8 cellular contexts compared by ENCODE assay signal in genomic region chr1:115642168-115643072, GRCh38. TPM values are rescaled to one million over a fixed set of nuclear protein-coding genes. Genes with fewer than 3 reads are reported as not detected.
DNase-seq lines count a peak whose midpoint lies in the region; ATAC-seq lines count a peak whose summit lies in the region.

No MANE protein-coding gene starts in this region.

- no peaks in the 10 kb centered on the region for H3K36me3 ChIP-seq in H7 (replicated peaks; ENCODE audit: control insufficient read depth, insufficient read depth, low read length)
- no peaks in the 10 kb centered on the region for H3K36me3 ChIP-seq in subcutaneous abdominal adipose tissue (ENCODE audit: control insufficient read depth in 5 of 5, insufficient read depth in 5 of 5, low read length in 5 of 5)

- peak; percentile 44 to 55 (median 46) for ATAC-seq in T-cell (replicated peaks in 1 of 4)
- peak; percentile 60 for ATAC-seq in memory B cell (ENCODE audit: low read depth)

- H3K4me1 Mint-ChIP-seq in activated CD4-positive, alpha-beta T cell treated with anti-CD3 and anti-CD28 coated beads, Interleukin-2, amount 10 ng/mL, durations not matched to agents 24 days and 14 days = peaks cover 19% of the 10 kb centered on the region
- H3K4me1 Mint-ChIP-seq in T-cell = peaks cover 0 to 14% (median 14%) of the 10 kb centered on the region in 3 donors
- peaks cover 7% of the 10 kb centered on the region for H3K4me1 Mint-ChIP-seq in memory B cell

- H3K36me3 Mint-ChIP-seq in activated CD4-positive, alpha-beta T cell treated with anti-CD3 and anti-CD28 coated beads, Interleukin-2, amount 10 ng/mL, durations not matched to agents 24 days and 14 days (ENCODE audit: low read depth) = peaks cover 7% of the 10 kb centered on the region
- H3K36me3 Mint-ChIP-seq in T-cell (no peaks in the 10 kb centered on the region), memory B cell (peaks cover 4% of the 10 kb centered on the region)

- peaks cover 0 to 15% (median 11%) of the 10 kb centered on the region in 5 donors for H3K4me1 ChIP-seq in subcutaneous abdominal adipose tissue (ENCODE audit: control insufficient read depth in 5 of 5, insufficient read depth in 5 of 5, low read length in 5 of 5)

- intact Hi-C loops in activated CD4-positive, alpha-beta T cell treated with anti-CD3 and anti-CD28 coated beads, Interleukin-2, amount 10 ng/mL, durations not matched to agents 24 days and 14 days (cut with micrococcal nuclease) = loop anchor here (5.0 to 10.0 kb wide), 3 partner anchors 35 to 888 kb away; partner anchors contain the start of gene CSDE1

- peak; percentile 82 for DNase-seq in activated CD4-positive, alpha-beta T cell treated with anti-CD3 and anti-CD28 coated beads, Interleukin-2, amount 10 ng/mL, durations not matched to agents 24 days and 14 days
- no peak for DNase-seq in activated CD4-positive, alpha-beta T cell treated with anti-CD3 and anti-CD28 coated beads for 4 hours
- DNase-seq in H7 (peak; percentile 77), KG1 (lab: John Stamatoyannopoulos, UW) (peak; percentile 39), T-cell (peak in 17 of 34 experiments; percentile 4 to 40 (median 11)), ecto neural progenitor cell (ENCODE audit: low spot score) (peak; percentile 70), memory B cell (ENCODE audit: low spot score in 2 of 2) (peak in 1 of 2 donors; percentile 20)

- POLR2A ChIA-PET in T-cell (lab: Charles Lee) = no interaction called here

- no peak overlapping the region for H3K27ac ChIP-seq in subcutaneous abdominal adipose tissue (ENCODE audit: low read depth, low read length)

- peak overlapping the region; percentile 87 for H3K4me3 Mint-ChIP-seq in activated CD4-positive, alpha-beta T cell treated with anti-CD3 and anti-CD28 coated beads, Interleukin-2, amount 10 ng/mL, durations not matched to agents 24 days and 14 days
- peak overlapping the region; percentile 76 to 78 (median 77) for H3K4me3 Mint-ChIP-seq in T-cell
- peak overlapping the region; percentile 67 for H3K4me3 Mint-ChIP-seq in memory B cell

- H3K9me3 ChIP-seq in subcutaneous abdominal adipose tissue (ENCODE audit: control insufficient read depth in 5 of 5, low read length in 5 of 5) = peaks cover 0 to 20% (median 11%) of the 10 kb centered on the region in 5 donors

- peaks cover 27% of the 10 kb centered on the region for H3K27me3 Mint-ChIP-seq in activated CD4-positive, alpha-beta T cell treated with anti-CD3 and anti-CD28 coated beads, Interleukin-2, amount 10 ng/mL, durations not matched to agents 24 days and 14 days
- H3K27me3 Mint-ChIP-seq in T-cell (peaks cover 25 to 32% of the 10 kb centered on the region in 2 donors), memory B cell (peaks cover 15% of the 10 kb centered on the region)

- H3K9ac ChIP-seq in subcutaneous abdominal adipose tissue (ENCODE audit: low read length in 5 of 5) = peak overlapping the region in 4 of 5 donors; percentile 51 to 75 (median 66)

- CTCF ChIA-PET in T-cell (lab: Charles Lee) = interaction anchor here in 1 of 2 donors (0.6 kb wide), 1 partner anchor 64 kb away, joined by 3 read pairs; no protein-coding TSS in a partner anchor

- H3K9me3 Mint-ChIP-seq in activated CD4-positive, alpha-beta T cell treated with anti-CD3 and anti-CD28 coated beads, Interleukin-2, amount 10 ng/mL, durations not matched to agents 24 days and 14 days = peaks cover 25% of the 10 kb centered on the region
- H3K9me3 Mint-ChIP-seq in T-cell (peaks cover 5 to 14% (median 10%) of the 10 kb centered on the region in 3 donors), memory B cell (peaks cover 8% of the 10 kb centered on the region)

- H3K27me3 ChIP-seq in H7 (ENCODE audit: control insufficient read depth, insufficient read depth, low read length) (peaks cover 2% of the 10 kb centered on the region), subcutaneous abdominal adipose tissue (ENCODE audit: control insufficient read depth in 5 of 5, insufficient read depth in 4 of 5, low read length in 5 of 5) (no peaks in the 10 kb centered on the region)

- peak overlapping the region; percentile 57 for H3K27ac Mint-ChIP-seq in activated CD4-positive, alpha-beta T cell treated with anti-CD3 and anti-CD28 coated beads, Interleukin-2, amount 10 ng/mL, durations not matched to agents 24 days and 14 days
- H3K27ac Mint-ChIP-seq in T-cell (peak overlapping the region in 1 of 2 donors; percentile 16), memory B cell (no peak overlapping the region)

- H3K4me3 ChIP-seq in H7 (ENCODE audit: insufficient read depth, low read depth, low read length) = peak overlapping the region; percentile 94
- H3K4me3 ChIP-seq in subcutaneous abdominal adipose tissue (ENCODE audit: low read depth in 1 of 5, low read length in 5 of 5) = peak overlapping the region; percentile 44 to 97 (median 86)

RNA-seq across cellular contexts. Expression of gene VANGL1, which starts 0.7 kb away (rescaled TPM):
- 7.6 and 7.8 TPM in 2 replicates for total RNA-seq in activated CD4-positive, alpha-beta T cell treated with anti-CD3 and anti-CD28 coated beads, Interleukin-2, amount 10 ng/mL, durations not matched to agents 24 days and 14 days
- 26.8 and 37.1 TPM in 2 replicates for total RNA-seq in H7 (2014; rRNA removed; shearing (Covaris generic))
- total RNA-seq in T-cell = 1 to 10 TPM; 1.7 to 2.5 (median 2.4) TPM

Comparison
In these comparisons a context has a peak if more than half of its experiments do, and no peak if none do; other contexts are left out.
1. DNase-seq: peak in activated CD4-positive, alpha-beta T cell treated with anti-CD3 and anti-CD28 coated beads, Interleukin-2, amount 10 ng/mL, durations not matched to agents 24 days and 14 days (single experiment), H7 (single experiment), KG1 (single experiment) and ecto neural progenitor cell (single experiment); none in activated CD4-positive, alpha-beta T cell treated with anti-CD3 and anti-CD28 coated beads for 4 hours (0 of 2).
2. Peak in every context shown above with its lines, with median percentiles within 50 percentile points of each other: H3K4me3 Mint-ChIP-seq.